Comparison of ENCODE assay signal across 27 cellular contexts in genomic region chr1:187326554-187326953, GRCh38.
"Had no signal": no experiment of that assay in that cellular context is flagged by ENCODE, and none has a peak within 500 bp of the region (broad histone marks: within the 10 kb centered on the region; RNA-seq: fewer than 3 reads in every experiment).

No MANE protein-coding gene starts in this region.

- H3K27me3 ChIP-seq: esophagus squamous epithelium, left lung, neural progenitor cell, right lobe of liver, tibial nerve, upper lobe of right lung, vagina had no signal

- H2AFZ ChIP-seq: neural progenitor cell, parathyroid adenoma had no signal

- H3K4me2 ChIP-seq: neural progenitor cell had no signal

- H3K4me3 ChIP-seq: coronary artery, esophagus squamous epithelium, left lung, neural progenitor cell, right lobe of liver, thoracic aorta, tibial nerve, upper lobe of right lung, vagina had no signal

- DNase-seq: dermis blood vessel endothelial cell; effector memory CD4-positive, alpha-beta T cell; erythroblast; esophagus squamous epithelium; kidney; left cardiac atrium; left lung; mesendoderm; midbrain; naive thymus-derived CD4-positive, alpha-beta T cell; right lobe of liver; small intestine; stimulated activated CD4-positive, alpha-beta T cell treated with anti-CD3 and anti-CD28 coated beads, Interleukin-15, amount 100 ng/mL, for 24 hours; stimulated activated CD4-positive, alpha-beta T cell treated with anti-CD3 and anti-CD28 coated beads, Interleukin-2, amount 100 ng/mL, for 48 hours; stimulated activated naive B cell treated with anti-CD40 and anti-IgM and Interleukin-4, amounts not matched to agents 10 μg/mL and 1 μg/mL and 100 μg/mL, for 72 hours; upper lobe of right lung had no signal

- H3K4me3 Mint-ChIP-seq: naive thymus-derived CD4-positive, alpha-beta T cell; nephron; neural progenitor cell; stimulated activated naive B cell treated with anti-CD40 and anti-IgM and Interleukin-4, amounts not matched to agents 10 μg/mL and 1 μg/mL and 100 μg/mL, for 72 hours; stimulated activated naive CD8-positive, alpha-beta T cell treated with anti-CD3 and anti-CD28 coated beads, Interleukin-15, Interleukin-2, amounts not matched to agents 100 ng/mL and 50 ng/mL, for 24 hours had no signal

- H3K4me1 ChIP-seq: esophagus squamous epithelium, left lung, neural progenitor cell, parathyroid adenoma, right lobe of liver, tibial nerve, upper lobe of right lung, vagina had no signal

- H3K36me3 ChIP-seq: esophagus squamous epithelium, left lung, neural progenitor cell, right lobe of liver, thoracic aorta, tibial nerve, upper lobe of right lung, vagina had no signal

- H3K4me1 Mint-ChIP-seq: naive thymus-derived CD4-positive, alpha-beta T cell; nephron; neural progenitor cell; stimulated activated naive B cell treated with anti-CD40 and anti-IgM and Interleukin-4, amounts not matched to agents 10 μg/mL and 1 μg/mL and 100 μg/mL, for 72 hours had no signal

- H3K27ac ChIP-seq: coronary artery, esophagus squamous epithelium, left lung, neural progenitor cell, parathyroid adenoma, right lobe of liver, thoracic aorta, tibial nerve, upper lobe of right lung, vagina had no signal

- H3K9me3 Mint-ChIP-seq: nephron, neural progenitor cell had no signal

- H3K79me2 ChIP-seq: parathyroid adenoma had no signal

- H3K27me3 Mint-ChIP-seq: naive thymus-derived CD4-positive, alpha-beta T cell; progenitor cell of endocrine pancreas; stimulated activated naive B cell treated with anti-CD40 and anti-IgM and Interleukin-4, amounts not matched to agents 10 μg/mL and 1 μg/mL and 100 μg/mL, for 72 hours; stimulated activated naive CD8-positive, alpha-beta T cell treated with anti-CD3 and anti-CD28 coated beads, Interleukin-15, Interleukin-2, amounts not matched to agents 100 ng/mL and 50 ng/mL, for 24 hours had no signal

- ATAC-seq: left cardiac atrium; left lung; naive thymus-derived CD4-positive, alpha-beta T cell; right lobe of liver; stimulated activated naive B cell treated with anti-CD40 and anti-IgM and Interleukin-4, amounts not matched to agents 10 μg/mL and 1 μg/mL and 100 μg/mL, for 72 hours; upper lobe of right lung had no signal

- FAIRE-seq: endometrium, frontal cortex, kidney, small intestine had no signal

- H3K27ac Mint-ChIP-seq: naive thymus-derived CD4-positive, alpha-beta T cell; nephron; neural progenitor cell; progenitor cell of endocrine pancreas; stimulated activated naive B cell treated with anti-CD40 and anti-IgM and Interleukin-4, amounts not matched to agents 10 μg/mL and 1 μg/mL and 100 μg/mL, for 72 hours; stimulated activated naive CD8-positive, alpha-beta T cell treated with anti-CD3 and anti-CD28 coated beads, Interleukin-15, Interleukin-2, amounts not matched to agents 100 ng/mL and 50 ng/mL, for 24 hours had no signal

- H3K9me3 ChIP-seq: esophagus squamous epithelium, right lobe of liver, thoracic aorta, tibial nerve, upper lobe of right lung, vagina had no signal

- H3K36me3 Mint-ChIP-seq: naive thymus-derived CD4-positive, alpha-beta T cell; neural progenitor cell; stimulated activated naive B cell treated with anti-CD40 and anti-IgM and Interleukin-4, amounts not matched to agents 10 μg/mL and 1 μg/mL and 100 μg/mL, for 72 hours had no signal
